20 cellular contexts compared by ENCODE assay signal in the genomic region with DNA sequence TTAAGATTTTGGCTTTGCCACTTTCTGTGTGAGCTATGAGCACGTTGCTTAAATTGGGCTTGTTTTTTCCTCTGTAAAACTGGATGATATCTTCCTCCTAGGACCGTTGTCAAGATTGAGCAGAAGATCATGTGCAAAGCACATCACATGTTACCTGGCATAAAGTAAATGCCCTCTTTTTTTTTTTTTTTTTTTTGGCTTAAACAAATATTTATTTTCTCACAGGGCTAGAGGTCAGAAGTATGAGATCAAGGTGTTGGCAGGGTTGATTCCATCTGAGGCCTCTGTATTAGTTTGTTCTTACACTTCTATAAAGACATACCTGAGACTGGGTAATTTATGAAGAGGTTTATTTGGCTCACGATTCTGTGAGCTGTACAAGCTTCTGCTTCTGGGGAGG. TPM values are rescaled to one million over a fixed set of nuclear protein-coding genes. Genes with fewer than 3 reads are reported as not detected.
DNase-seq lines count a peak whose midpoint lies in the region; ATAC-seq, FAIRE-seq and TF ChIP-seq lines count a peak whose summit lies in the region.
"Had no signal": no experiment of that assay in that cellular context is flagged by ENCODE, and none has a peak within 500 bp of the region (broad histone marks: within the 10 kb centered on the region; RNA-seq: fewer than 3 reads in every experiment).

No MANE protein-coding gene starts in this region.

- 2% methylated on average over 3 of the region's 3 CpGs for WGBS in K562 (ENCODE audit: insufficient coverage, low coverage, missing lambda C conversion rate)

- TF ChIP-seq CTCF in KMS-11 (conservative IDR thresholded peaks at IDR 0.05; ENCODE audit: low read depth, low read length) = no peak
- TF ChIP-seq CTCF in K562 (IDR thresholded peaks at IDR 0.05 in 2 of 3, conservative IDR thresholded peaks at IDR 0.05 in 1 of 3; ENCODE audit: insufficient read depth in 2 of 3, low read depth in 1 of 3, low read length in 3 of 3) = no peak
- TF ChIP-seq CTCF in natural killer cell (IDR thresholded peaks at IDR 0.05) = no peak

- peaks cover 57 to 67% of the 10 kb centered on the region in 2 donors for H3K27me3 Mint-ChIP-seq in natural killer cell (ENCODE audit: low read depth in 2 of 2)

- no peak overlapping the region for H3K27ac Mint-ChIP-seq in natural killer cell

- peaks cover 81% of the 10 kb centered on the region for H3K4me1 ChIP-seq in KMS-11 (ENCODE audit: low read depth, poor library complexity, severe bottlenecking)
- H3K4me1 ChIP-seq in K562 (replicated peaks in 1 of 2; ENCODE audit: control insufficient read depth in 2 of 2, insufficient read depth in 2 of 2, low read length in 2 of 2) = peaks cover 0 to 13% of the 10 kb centered on the region in 2 experiments; a peak in 3 of 5 replicates
- H3K4me1 ChIP-seq: HAP-1 had no signal

- H3K9ac ChIP-seq in KMS-11 = no peak overlapping the region
- H3K9ac ChIP-seq in K562 (ENCODE audit: insufficient read depth in 1 of 2, low read depth in 2 of 2, low read length in 2 of 2) = no peak overlapping the region
- H3K9ac ChIP-seq: GM23248, SK-N-SH had no signal

- H3K4me3 ChIP-seq in KMS-11 (IDR thresholded peaks at IDR 0.05; ENCODE audit: insufficient read depth, low read depth, low read length) = no peak overlapping the region
- no peak overlapping the region for H3K4me3 ChIP-seq in K562
- H3K4me3 ChIP-seq: GM12878, GM23248, HAP-1 had no signal

- no TSS peak for BruUV-seq in K562 (replicated peaks; lab: Mats Ljungman, UMichigan)

- in situ Hi-C loops in K562 (cut with MboI) = no loop called here

- intact Hi-C loops in K562 (cut with micrococcal nuclease) (no loop called here), natural killer cell (cut with micrococcal nuclease) (no loop called here)

- no peaks in the 10 kb centered on the region for H3K9me3 Mint-ChIP-seq in natural killer cell

- peak overlapping the region; percentile 96; the same call in 1 of the 2 replicates for H3K4me2 ChIP-seq in KMS-11
- H3K4me2 ChIP-seq in K562 (ENCODE audit: insufficient read depth, low read length) = no peak overlapping the region
- H3K4me2 ChIP-seq: SK-N-SH had no signal

- H3K9me3 ChIP-seq in K562 (replicated peaks; ENCODE audit: control insufficient read depth, insufficient read depth, low read depth, low read length) = no peaks in the 10 kb centered on the region
- H3K9me3 ChIP-seq: HAP-1, SK-N-SH had no signal

- no peaks in the 10 kb centered on the region for H3K27me3 ChIP-seq in KMS-11 (ENCODE audit: insufficient read depth, low read depth)
- peaks cover 5 to 50% of the 10 kb centered on the region in 2 experiments; a peak in 3 of 5 replicates for H3K27me3 ChIP-seq in K562 (ENCODE audit: control insufficient read depth in 2 of 2, insufficient read depth in 2 of 2, low read length in 2 of 2)

- H3K36me3 Mint-ChIP-seq in natural killer cell = no peaks in the 10 kb centered on the region

- H3K79me2 ChIP-seq in KMS-11 (ENCODE audit: insufficient read depth, low read depth) (peaks cover 81% of the 10 kb centered on the region), K562 (ENCODE audit: control insufficient read depth, insufficient read depth, low read length) (no peaks in the 10 kb centered on the region)

- H3K27ac ChIP-seq in KMS-11 (peak overlapping the region; percentile 98), K562 (ENCODE audit: extremely low read depth, low read depth, low read length) (no peak overlapping the region)
- H3K27ac ChIP-seq: GM23248 had no signal

- TF ChIP-seq POLR2A in K562 (conservative IDR thresholded peaks at IDR 0.05) = no peak

- H3K9me1 ChIP-seq in K562 (ENCODE audit: control insufficient read depth, insufficient read depth, low read length) = no peaks in the 10 kb centered on the region

- TF ChIP-seq RAD21 in K562 (CRISPR knock-in tag; conservative IDR thresholded peaks at IDR 0.05 in 1 of 2, IDR thresholded peaks at IDR 0.05 in 1 of 2) = no peak

- H4K20me1 ChIP-seq in KMS-11 (ENCODE audit: insufficient read depth) = no peaks in the 10 kb centered on the region
- no peaks in the 10 kb centered on the region for H4K20me1 ChIP-seq in K562 (replicated peaks; ENCODE audit: control insufficient read depth, insufficient read depth, low read length)

- peak overlapping the region; percentile 42 for H3K4me3 Mint-ChIP-seq in natural killer cell

- CTCF ChIA-PET in K562 (lab: Yijun Ruan, JAX; ENCODE audit: low intra/inter-chr PET ratio) = no interaction called here

- DNase-seq in DMS53 (lab: John Stamatoyannopoulos, UW) = peak; percentile 57
- no peak for DNase-seq in K562 (ENCODE audit: extremely low read depth in 1 of 4, low spot score in 3 of 4)
- DNase-seq in natural killer cell = no peak
- no peak for DNase-seq in activated T-cell treated with anti-CD3 and anti-CD28 coated beads for 4 hours
- DNase-seq in SW480 (ENCODE audit: low spot score) = no peak
- DNase-seq: GM23248; KBM-7; NCI-H1417; NCI-H187; NCI-H446; NCI-H69; NK-92 treated with Interleukin-12 subunit alpha and Interleukin-12 subunit beta, amount 100 ng/mL, for 24 hours; SHP77; SK-N-SH; T-cell had no signal

- peaks cover 92% of the 10 kb centered on the region in 2 donors for H3K4me1 Mint-ChIP-seq in natural killer cell

- H2AFZ ChIP-seq in KMS-11 (ENCODE audit: low read depth) (no peak overlapping the region), K562 (ENCODE audit: low read depth, low read length) (no peak overlapping the region)
- H2AFZ ChIP-seq: GM23248 had no signal

- no peak for TF ChIP-seq EP300 in K562 (IDR thresholded peaks at IDR 0.05; ENCODE audit: low read length)

- ATAC-seq in K562 = no peak
- ATAC-seq in natural killer cell = no peak
- ATAC-seq in GM18517 (IDR thresholded peaks at IDR 0.05; ENCODE audit: unreplicated experiment) = no peak
- ATAC-seq: GM12878, T-cell had no signal

- POLR2A ChIA-PET in K562 (lab: Yijun Ruan, JAX) = no interaction called here

- H3K36me3 ChIP-seq in KMS-11 (ENCODE audit: insufficient read depth) (peaks cover 9% of the 10 kb centered on the region; the same call in 1 of the 2 replicates), K562 (ENCODE audit: control insufficient read depth, insufficient read depth, low read length) (no peaks in the 10 kb centered on the region)
- H3K36me3 ChIP-seq: HAP-1 had no signal

- FAIRE-seq in K562 (lab: Jason Lieb, UNC) = no peak
- FAIRE-seq: GM12878, GM19239 had no signal

TF ChIP-seq in K562, 482 proteins besides CTCF, POLR2A, EP300 and RAD21:
- TF ChIP-seq ZNF518B (CRISPR knock-in tag; IDR thresholded peaks at IDR 0.05) (no peak), ZNF766 (CRISPR knock-in tag; conservative IDR thresholded peaks at IDR 0.05) (peak; percentile 68; the same call in 1 of the 2 replicates), ILK (tag; IDR thresholded peaks at IDR 0.05; ENCODE audit: borderline replicate concordance, low read depth) (no peak)
TF ChIP-seq in K562: peak in this region for 1.

RNA-seq across cellular contexts. Expression of gene TOX2, which starts 42.7 kb away (rescaled TPM):
- total RNA-seq in K562 (2011; cell fraction: chromatin; rRNA removed; ENCODE audit: low replicate concordance) = not detected in 2 replicates
- not detected in 2 replicates for total RNA-seq in K562 (2011; cell fraction: nucleolus; rRNA removed)
- total RNA-seq in K562 (2011; cell fraction: nucleoplasm; rRNA removed) = not detected in 2 replicates
- total RNA-seq in K562 (2014; rRNA removed) (not detected in 2 replicates), K562 (2014; rRNA removed; fragmentation: Illumina TruSeq; extraction: Trizol) (not detected in 2 replicates), K562 (2015; rRNA removed; fragmentation: Illumina TruSeq; extraction: Trizol) (not detected in 2 replicates), K562 (2021) (not detected in 2 replicates), natural killer cell (1 to 10 TPM in 2 of 3 donors, under 1 TPM in 1; 0.93 to 1.8 (median 1.2) TPM)
- polyA plus RNA-seq in K562 (2011; rRNA removed) (not detected in 2 replicates), K562 (2014; fragmentation: Illumina TruSeq; extraction: Trizol) (not detected in 2 replicates), K562 (2014; fragmentation: Nextera tagmentation; extraction: Ambion mirVana) (not detected), K562 (2014; rRNA removed) (not detected in 2 replicates)
- polyA plus RNA-seq in K562 (2011; cell fraction: cytosol; rRNA removed) = not detected in 2 replicates
- not detected in 2 replicates for polyA plus RNA-seq in K562 (2011; cell fraction: nucleus; rRNA removed)
- polyA plus RNA-seq in K562 (2012) = 0.05 and 0.18 TPM in 2 replicates
- not detected in 2 replicates for polyA minus RNA-seq in K562 (2011; rRNA and poly(A)+ RNA removed)
- not detected in 2 replicates for polyA minus RNA-seq in K562 (2011; cell fraction: cytosol; rRNA and poly(A)+ RNA removed)
- polyA minus RNA-seq in K562 (2011; cell fraction: nucleus; rRNA and poly(A)+ RNA removed) = not detected in 2 replicates
